Comparison of ENCODE assay signal across 20 cellular contexts in genomic region chr14:50228313-50228712, GRCh38. TPM values are rescaled to one million over a fixed set of nuclear protein-coding genes. Genes with fewer than 3 reads are reported as not detected.
DNase-seq lines count a peak whose midpoint lies in the region; ATAC-seq, FAIRE-seq and TF ChIP-seq lines count a peak whose summit lies in the region.
"Had no signal": no experiment of that assay in that cellular context is flagged by ENCODE, and none has a peak within 500 bp of the region (broad histone marks: within the 10 kb centered on the region; RNA-seq: fewer than 3 reads in every experiment).

No MANE protein-coding gene starts in this region.

- peaks cover 30% of the 10 kb centered on the region for H3K4me1 Mint-ChIP-seq in progenitor cell of endocrine pancreas (ENCODE audit: low read depth)

- H3K9me2 ChIP-seq in Loucy (replicated peaks; ENCODE audit: low read depth, low read length): no peaks in the 10 kb centered on the region

- H3K4me3 Mint-ChIP-seq in progenitor cell of endocrine pancreas (ENCODE audit: low read depth): peak overlapping the region; percentile 14

- intact Hi-C loops in kidney (cut with DNase I) (no loop called here), stomach (cut with DNase I; ENCODE audit: low total_unique reads) (no loop called here)

- no peak for TF ChIP-seq POLR2A in stomach (IDR thresholded peaks at IDR 0.05)

- H3F3A ChIP-seq in Loucy (ENCODE audit: low read depth): peaks cover 3% of the 10 kb centered on the region; the same call in 1 of the 2 replicates

- H3K9ac ChIP-seq in DND-41 (ENCODE audit: low read depth, low read length) (no peak overlapping the region), Loucy (ENCODE audit: low read depth, low read length, poor library complexity, severe bottlenecking) (no peak overlapping the region), kidney (ENCODE audit: low read length in 2 of 2) (no peak overlapping the region)
- H3K9ac ChIP-seq: GM23248 had no signal

- H2AFZ ChIP-seq in DND-41 (ENCODE audit: low read depth, low read length) (no peak overlapping the region), Loucy (ENCODE audit: low read length) (no peak overlapping the region), osteoblast (ENCODE audit: low read length) (no peak overlapping the region)
- H2AFZ ChIP-seq: GM23248 had no signal

- no peak for TF ChIP-seq EP300 in stomach (IDR thresholded peaks at IDR 0.05)

- H3K9me3 Mint-ChIP-seq in progenitor cell of endocrine pancreas (ENCODE audit: low read depth): peaks cover 5% of the 10 kb centered on the region

- H3K4me2 ChIP-seq in DND-41 (ENCODE audit: insufficient read depth, low read length) (peak overlapping the region; percentile 69; the same call in 1 of the 2 replicates), Loucy (ENCODE audit: low read depth, low read length, poor library complexity, severe bottlenecking) (peak overlapping the region; percentile 93), osteoblast (ENCODE audit: insufficient read depth, low read length) (no peak overlapping the region)

- no peak for FAIRE-seq in kidney (lab: Jason Lieb, UNC)

- DNase-seq in DND-41: no peak
- DNase-seq in kidney: no peak
- no peak for DNase-seq in progenitor cell of endocrine pancreas (ENCODE audit: low spot score, unreplicated experiment)
- no peak for DNase-seq in stomach
- no peak for DNase-seq in osteoblast (ENCODE audit: insufficient read length, low spot score, missing footprints)
- DNase-seq in NCI-H446 (lab: John Stamatoyannopoulos, UW): no peak
- DNase-seq: AML-193, Caco-2, EL, GM23248, NCI-H1105 treated with DMSO at 0.1 percent for 48 hours, NCI-H1694, NCI-H510A treated with DMSO at 0.1 percent for 48 hours, NCI-H774, PC-3, RPMI8226, SIG-M5 had no signal

- H3K27me3 Mint-ChIP-seq in progenitor cell of endocrine pancreas: no peaks in the 10 kb centered on the region

- H3K79me2 ChIP-seq in DND-41 (ENCODE audit: insufficient read depth, low read length): peaks cover 75% of the 10 kb centered on the region
- H3K79me2 ChIP-seq in Loucy (ENCODE audit: insufficient read depth, low read length): peaks cover 74% of the 10 kb centered on the region
- peaks cover 71% of the 10 kb centered on the region for H3K79me2 ChIP-seq in osteoblast (ENCODE audit: insufficient read depth, low read length)

- WGBS in stomach, 5 donors: 97 to 100% (median 98%) methylated on average over 2 of the region's 2 CpGs

- H3K27ac ChIP-seq in DND-41 (ENCODE audit: low read length) (no peak overlapping the region), kidney (ENCODE audit: low read depth in 2 of 2, low read length in 2 of 2) (no peak overlapping the region), stomach (no peak overlapping the region), osteoblast (ENCODE audit: low read depth, low read length) (no peak overlapping the region)
- H3K27ac ChIP-seq: GM23248 had no signal

- H3K27me3 ChIP-seq in DND-41 (ENCODE audit: insufficient read depth, low read length, poor library complexity) (no peaks in the 10 kb centered on the region), Loucy (ENCODE audit: insufficient read depth, low read length, poor library complexity, severe bottlenecking) (no peaks in the 10 kb centered on the region), stomach (no peaks in the 10 kb centered on the region), osteoblast (ENCODE audit: insufficient read depth, low read length) (no peaks in the 10 kb centered on the region)

- H3K36me3 ChIP-seq in DND-41 (ENCODE audit: insufficient read depth, low read length) (peaks cover 6% of the 10 kb centered on the region; the same call in 1 of the 2 replicates), Loucy (ENCODE audit: insufficient read depth, low read length) (no peaks in the 10 kb centered on the region), kidney (ENCODE audit: control insufficient read depth in 1 of 2, insufficient read depth in 2 of 2, low read length in 2 of 2) (no peaks in the 10 kb centered on the region), stomach (peaks cover 0 to 1% (median 0%) of the 10 kb centered on the region in 4 donors), osteoblast (ENCODE audit: insufficient read depth, low read length) (no peaks in the 10 kb centered on the region)
- H3K36me3 ChIP-seq: HAP-1 had no signal

- H4K20me1 ChIP-seq in DND-41 (ENCODE audit: insufficient read depth, low read length): peaks cover 3% of the 10 kb centered on the region; the same call in 1 of the 2 replicates
- peaks cover 32% of the 10 kb centered on the region for H4K20me1 ChIP-seq in Loucy (ENCODE audit: insufficient read depth, low read length, poor library complexity, severe bottlenecking)
- peaks cover 54% of the 10 kb centered on the region for H4K20me1 ChIP-seq in osteoblast (ENCODE audit: insufficient read depth, low read length)

- ATAC-seq in DND-41 (ENCODE audit: insufficient read depth, low read depth): no peak
- ATAC-seq: PC-3, SK-N-SH treated with all-trans-retinoic acid at 6 μM for 48 hours had no signal

- peaks cover 7% of the 10 kb centered on the region for H3K36me3 Mint-ChIP-seq in progenitor cell of endocrine pancreas (ENCODE audit: insufficient read depth)

- H3K27ac Mint-ChIP-seq in progenitor cell of endocrine pancreas: no peak overlapping the region

- TF ChIP-seq CTCF in DND-41 (IDR thresholded peaks at IDR 0.05; ENCODE audit: borderline replicate concordance, extremely low read depth, low read length, poor library complexity, severe bottlenecking) (no peak), Loucy (conservative IDR thresholded peaks at IDR 0.05; ENCODE audit: low read length) (no peak), kidney (IDR thresholded peaks at IDR 0.05; ENCODE audit: borderline replicate concordance, extremely low read depth, insufficient read depth) (no peak), progenitor cell of endocrine pancreas (IDR thresholded peaks at IDR 0.05; ENCODE audit: unreplicated experiment) (no peak), stomach (IDR thresholded peaks at IDR 0.05) (no peak), osteoblast (IDR thresholded peaks at IDR 0.05; ENCODE audit: extremely low read depth, low read depth, low read length) (no peak)

- H3K4me3 ChIP-seq in DND-41 (ENCODE audit: low read depth in 1 of 2, low read length in 2 of 2) (no peak overlapping the region), Loucy (ENCODE audit: low read length, poor library complexity, severe bottlenecking) (peak overlapping the region; percentile 75), kidney (ENCODE audit: low read length in 2 of 2) (peak overlapping the region; percentile 4 to 83), stomach (no peak overlapping the region), osteoblast (ENCODE audit: insufficient read depth, low read length) (no peak overlapping the region)
- H3K4me3 ChIP-seq: GM23248, HAP-1 had no signal

- H3K4me1 ChIP-seq in DND-41 (ENCODE audit: insufficient read depth, low read length) (peaks cover 30% of the 10 kb centered on the region), Loucy (ENCODE audit: insufficient read depth, low read length, poor library complexity, severe bottlenecking) (peaks cover 43% of the 10 kb centered on the region), kidney (ENCODE audit: control insufficient read depth in 1 of 2, insufficient read depth in 1 of 2, low read depth in 1 of 2, low read length in 2 of 2) (peaks cover 14 to 25% of the 10 kb centered on the region in 2 donors), stomach (peaks cover 25 to 76% (median 53%) of the 10 kb centered on the region in 4 donors), osteoblast (ENCODE audit: insufficient read depth, low read length) (peaks cover 36% of the 10 kb centered on the region)

- H3K9me3 ChIP-seq in DND-41 (ENCODE audit: insufficient read depth, low read length, severe bottlenecking) (no peaks in the 10 kb centered on the region), Loucy (ENCODE audit: insufficient read depth, low read depth, low read length) (no peaks in the 10 kb centered on the region), kidney (ENCODE audit: control insufficient read depth in 1 of 2, low read length in 2 of 2) (no peaks in the 10 kb centered on the region), stomach (no peaks in the 10 kb centered on the region), osteoblast (ENCODE audit: low read depth, low read length) (no peaks in the 10 kb centered on the region)
- H3K9me3 ChIP-seq: Caco-2, HAP-1 had no signal

RNA-seq across cellular contexts. Expression of gene SOS2, which starts 3.1 kb away (rescaled TPM):
- 39.7 TPM for total RNA-seq in kidney
- polyA plus RNA-seq in kidney (ENCODE audit: insufficient read depth, low read depth, low replicate concordance): 11.9 TPM
- total RNA-seq in progenitor cell of endocrine pancreas: 34.2 and 35.7 TPM in 2 replicates
- total RNA-seq in stomach: 10 to 100 TPM; 26.1 to 69.0 (median 30.8) TPM
- polyA plus RNA-seq in stomach: 10 to 100 TPM in 1 of 3 donors, 1 to 10 TPM in 2; 5.8 to 11.8 (median 8.9) TPM
- 29.7 and 30.6 TPM in 2 replicates for total RNA-seq in osteoblast

Comparison
In these comparisons a context has a peak if more than half of its experiments do, and no peak if none do; other contexts are left out.
1. H3K4me3 ChIP-seq: peak in Loucy (single experiment) and kidney (2 of 2); none in DND-41 (0 of 2), stomach (0 of 4) and osteoblast (single experiment).